8 cellular contexts compared by ENCODE assay signal in genomic region chr3:85576091-85576690, GRCh38.
DNase-seq lines count a peak whose midpoint lies in the region; ATAC-seq and TF ChIP-seq lines count a peak whose summit lies in the region.

No MANE protein-coding gene starts in this region.

- H2AFZ ChIP-seq in OCI-LY3 (ENCODE audit: low read depth, low read length) = no peak overlapping the region

- H3K4me1 ChIP-seq in OCI-LY3 (ENCODE audit: low read length) = peaks cover 6% of the 10 kb centered on the region
- no peaks in the 10 kb centered on the region for H3K4me1 ChIP-seq in left ventricle myocardium inferior

- no peaks in the 10 kb centered on the region for H3K79me2 ChIP-seq in OCI-LY3 (ENCODE audit: low read length)

- TF ChIP-seq CTCF in OCI-LY3 (IDR thresholded peaks at IDR 0.05; ENCODE audit: low read depth, low read length) (peak; percentile 83), left ventricle myocardium inferior (IDR thresholded peaks at IDR 0.05; ENCODE audit: borderline replicate concordance) (peak; percentile 93)

- H3K9me3 Mint-ChIP-seq in activated naive CD8-positive, alpha-beta T cell treated with anti-CD3 and anti-CD28 coated beads, Interleukin-2, amount 10 ng/mL, durations not matched to agents 7 days and 5 days = no peaks in the 10 kb centered on the region

- DNase-seq in DMS53 treated with DMSO at 0.1 percent for 48 hours (lab: John Stamatoyannopoulos, UW; ENCODE audit: unreplicated experiment) (peak; percentile 3), left ventricle myocardium inferior (no peak), putamen (ENCODE audit: low spot score) (peak; percentile 90)
- peak; percentile 31 for DNase-seq in activated naive CD8-positive, alpha-beta T cell treated with anti-CD3 and anti-CD28 coated beads, Interleukin-2, amount 10 ng/mL, durations not matched to agents 7 days and 5 days

- no peaks in the 10 kb centered on the region for H3K4me1 Mint-ChIP-seq in activated naive CD8-positive, alpha-beta T cell treated with anti-CD3 and anti-CD28 coated beads, Interleukin-2, amount 10 ng/mL, durations not matched to agents 7 days and 5 days

- intact Hi-C loops in left ventricle myocardium inferior (cut with micrococcal nuclease) = loop anchor here (10.0 kb wide), 1 partner anchor 1031 kb away; no protein-coding TSS in a partner anchor

- POLR2A ChIA-PET in activated naive CD8-positive, alpha-beta T cell treated with anti-CD3 and anti-CD28 coated beads, Interleukin-2, amount 10 ng/mL, durations not matched to agents 7 days and 5 days (lab: Charles Lee) = no interaction called here

- no peaks in the 10 kb centered on the region for H3K27me3 ChIP-seq in OCI-LY3 (ENCODE audit: low read depth, low read length)
- no peaks in the 10 kb centered on the region for H3K27me3 ChIP-seq in left ventricle myocardium inferior (ENCODE audit: low read depth)

- H4K20me1 ChIP-seq in OCI-LY3 (ENCODE audit: insufficient read depth, low read length) = no peaks in the 10 kb centered on the region

- no peak overlapping the region for H3K4me3 Mint-ChIP-seq in activated naive CD8-positive, alpha-beta T cell treated with anti-CD3 and anti-CD28 coated beads, Interleukin-2, amount 10 ng/mL, durations not matched to agents 7 days and 5 days

- H3K27ac Mint-ChIP-seq in activated naive CD8-positive, alpha-beta T cell treated with anti-CD3 and anti-CD28 coated beads, Interleukin-2, amount 10 ng/mL, durations not matched to agents 7 days and 5 days = no peak overlapping the region

- H3K36me3 ChIP-seq in OCI-LY3 (replicated peaks; ENCODE audit: low read depth, low read length) (no peaks in the 10 kb centered on the region), left ventricle myocardium inferior (no peaks in the 10 kb centered on the region)

- H3K4me3 ChIP-seq in OCI-LY3 (ENCODE audit: low read length) (no peak overlapping the region), left ventricle myocardium inferior (no peak overlapping the region)

- H3K27me3 Mint-ChIP-seq in activated naive CD8-positive, alpha-beta T cell treated with anti-CD3 and anti-CD28 coated beads, Interleukin-2, amount 10 ng/mL, durations not matched to agents 7 days and 5 days = no peaks in the 10 kb centered on the region

- no peaks in the 10 kb centered on the region for H3K36me3 Mint-ChIP-seq in activated naive CD8-positive, alpha-beta T cell treated with anti-CD3 and anti-CD28 coated beads, Interleukin-2, amount 10 ng/mL, durations not matched to agents 7 days and 5 days

- no peaks in the 10 kb centered on the region for H3K9me3 ChIP-seq in OCI-LY3 (ENCODE audit: insufficient read depth, low read length)
- H3K9me3 ChIP-seq in left ventricle myocardium inferior (replicated peaks) = no peaks in the 10 kb centered on the region

- no peak overlapping the region for H3K27ac ChIP-seq in OCI-LY3 (ENCODE audit: low read length)
- H3K27ac ChIP-seq in left ventricle myocardium inferior (replicated peaks) = no peak overlapping the region

- peak; percentile 88 for ATAC-seq in GM19395 (IDR thresholded peaks at IDR 0.05; ENCODE audit: unreplicated experiment)
- peak; percentile 85 for ATAC-seq in HG03469 (IDR thresholded peaks at IDR 0.05; ENCODE audit: unreplicated experiment)
- ATAC-seq in activated naive CD8-positive, alpha-beta T cell treated with anti-CD3 and anti-CD28 coated beads, Interleukin-2, amount 10 ng/mL, durations not matched to agents 7 days and 5 days (ENCODE audit: low read depth) = no peak
- ATAC-seq in GM21737 (IDR thresholded peaks at IDR 0.05; ENCODE audit: unreplicated experiment) = no peak

- no peak overlapping the region for H3K9ac ChIP-seq in OCI-LY3 (ENCODE audit: low read length)

- peak overlapping the region; percentile 49 for H3K4me2 ChIP-seq in OCI-LY3 (ENCODE audit: low read length)

Comparison
In these comparisons a context has a peak if more than half of its experiments do, and no peak if none do; other contexts are left out.
1. ATAC-seq: peak in GM19395 (single experiment) and HG03469 (single experiment); none in activated naive CD8-positive, alpha-beta T cell treated with anti-CD3 and anti-CD28 coated beads, Interleukin-2, amount 10 ng/mL, durations not matched to agents 7 days and 5 days (single experiment) and GM21737 (single experiment).